ENCODE assay signal across 8 cellular contexts in the genomic region with DNA sequence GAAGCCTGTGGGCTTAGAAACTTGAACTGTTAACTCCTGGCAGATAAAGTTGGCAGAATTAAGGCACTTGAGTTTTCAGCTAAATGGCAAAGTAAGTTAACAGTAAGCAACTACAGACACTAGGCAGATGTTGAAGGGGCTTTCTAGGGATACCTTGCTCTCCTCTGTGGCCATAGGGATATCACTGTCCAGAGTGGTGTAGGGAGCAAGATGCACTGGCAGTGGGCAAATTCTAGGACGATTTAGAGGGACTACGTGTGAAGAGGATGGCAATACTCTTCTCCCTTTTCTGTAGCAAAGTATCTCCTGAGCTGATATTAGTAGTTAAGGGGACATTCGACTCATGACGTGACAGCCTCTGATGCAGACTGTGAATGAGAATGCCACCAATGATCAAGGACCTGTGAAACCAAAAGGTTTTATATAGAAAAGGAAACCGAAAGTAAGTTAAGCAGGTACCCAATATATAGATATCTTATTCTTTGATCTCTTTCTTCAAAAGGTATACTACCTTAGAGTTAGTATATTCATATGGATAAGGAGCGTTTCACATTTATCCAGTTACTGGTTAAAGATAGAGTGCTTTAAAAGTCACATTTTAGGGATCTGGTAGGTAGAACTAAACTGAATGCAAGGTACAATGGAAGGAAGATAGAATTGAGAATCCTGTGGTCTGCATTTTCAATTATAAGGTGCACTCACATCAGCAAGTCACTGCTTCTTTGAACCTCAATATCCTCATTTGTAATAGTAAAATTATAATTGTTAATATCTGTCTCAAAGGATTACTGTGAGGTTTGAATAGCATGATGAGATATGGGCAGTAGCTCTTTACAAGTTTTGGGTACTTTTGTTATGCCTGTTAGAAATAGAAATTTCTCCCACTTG.
A peak's percentile ranks its signal among the peaks of the same experiment; 100 is the strongest.
DNase-seq lines count a peak whose midpoint lies in the region; ATAC-seq, FAIRE-seq and TF ChIP-seq lines count a peak whose summit lies in the region.

No MANE protein-coding gene starts in this region.

- CTCF ChIA-PET in activated CD8-positive, alpha-beta T cell treated with anti-CD3 and anti-CD28 coated beads, Interleukin-2, amount 10 ng/mL, durations not matched to agents 7 days and 5 days (lab: Charles Lee), result no interaction called here

- peaks cover 4% of the 10 kb centered on the region for H3K4me1 Mint-ChIP-seq in activated CD8-positive, alpha-beta T cell treated with anti-CD3 and anti-CD28 coated beads, Interleukin-2, amount 10 ng/mL, durations not matched to agents 7 days and 5 days (ENCODE audit: low read depth)

- no peak overlapping the region for H3K27ac ChIP-seq in vagina

- H3K4me1 ChIP-seq in vagina, result no peaks in the 10 kb centered on the region

- no peak overlapping the region for H3K27ac Mint-ChIP-seq in activated CD8-positive, alpha-beta T cell treated with anti-CD3 and anti-CD28 coated beads, Interleukin-2, amount 10 ng/mL, durations not matched to agents 7 days and 5 days

- POLR2A ChIA-PET in activated CD8-positive, alpha-beta T cell treated with anti-CD3 and anti-CD28 coated beads, Interleukin-2, amount 10 ng/mL, durations not matched to agents 7 days and 5 days (lab: Charles Lee), result interaction anchor here (0.6 kb wide), 1 partner anchor 39 kb away, joined by 3 read pairs; no protein-coding TSS in a partner anchor

- peak; percentile 81 for ATAC-seq in GM21360 (IDR thresholded peaks at IDR 0.05; ENCODE audit: unreplicated experiment)
- peak; percentile 90 for ATAC-seq in HG03432 (IDR thresholded peaks at IDR 0.05; ENCODE audit: unreplicated experiment)
- peak; percentile 67 for ATAC-seq in activated CD8-positive, alpha-beta T cell treated with anti-CD3 and anti-CD28 coated beads, Interleukin-2, amount 10 ng/mL, durations not matched to agents 7 days and 5 days

- H3K36me3 ChIP-seq in vagina, result no peaks in the 10 kb centered on the region

- peak overlapping the region; percentile 43 for H3K4me3 ChIP-seq in GM12865 (ENCODE audit: low read depth, low read length)
- no peak overlapping the region for H3K4me3 ChIP-seq in vagina

- TF ChIP-seq CTCF in GM12865 (IDR thresholded peaks at IDR 0.05; ENCODE audit: insufficient read depth, low read depth, low read length, missing control alignments), result no peak
- TF ChIP-seq CTCF in vagina (IDR thresholded peaks at IDR 0.05), result no peak

- intact Hi-C loops in vagina (cut with DNase I), result no loop called here

- no peaks in the 10 kb centered on the region for H3K9me3 Mint-ChIP-seq in activated CD8-positive, alpha-beta T cell treated with anti-CD3 and anti-CD28 coated beads, Interleukin-2, amount 10 ng/mL, durations not matched to agents 7 days and 5 days (ENCODE audit: insufficient read depth)

- no peaks in the 10 kb centered on the region for H3K27me3 Mint-ChIP-seq in activated CD8-positive, alpha-beta T cell treated with anti-CD3 and anti-CD28 coated beads, Interleukin-2, amount 10 ng/mL, durations not matched to agents 7 days and 5 days (ENCODE audit: low read depth)

- no peak for FAIRE-seq in RCC 7860 (lab: Jason Lieb, UNC)

- TF ChIP-seq POLR2A in vagina (IDR thresholded peaks at IDR 0.05), result no peak

- H3K4me3 Mint-ChIP-seq in activated CD8-positive, alpha-beta T cell treated with anti-CD3 and anti-CD28 coated beads, Interleukin-2, amount 10 ng/mL, durations not matched to agents 7 days and 5 days, result no peak overlapping the region

- no peaks in the 10 kb centered on the region for H3K27me3 ChIP-seq in vagina

- H3K36me3 Mint-ChIP-seq in activated CD8-positive, alpha-beta T cell treated with anti-CD3 and anti-CD28 coated beads, Interleukin-2, amount 10 ng/mL, durations not matched to agents 7 days and 5 days (ENCODE audit: low read depth), result no peaks in the 10 kb centered on the region

- DNase-seq in GM12865 (ENCODE audit: low read depth) (peak; percentile 77), DMS 273 treated with DMSO at 0.1 percent for 48 hours (lab: John Stamatoyannopoulos, UW) (no peak), RCC 7860 (ENCODE audit: low spot score) (no peak), ecto neural progenitor cell (ENCODE audit: low spot score) (no peak), vagina (ENCODE audit: extremely low spot score in 2 of 2) (no peak)
- DNase-seq in activated CD8-positive, alpha-beta T cell treated with anti-CD3 and anti-CD28 coated beads, Interleukin-2, amount 10 ng/mL, durations not matched to agents 7 days and 5 days, result no peak

- H3K9me3 ChIP-seq in vagina, result no peaks in the 10 kb centered on the region
